In genomic region chr9:133731876-133732321, GRCh38 we compare ENCODE assay signal across 1 cellular context.
TF ChIP-seq lines count a peak whose summit lies in the region.

No MANE protein-coding gene starts in this region.

TF ChIP-seq in HepG2, 621 proteins besides CTCF, POLR2A, EP300 and RAD21 (continued from another document):
- TF ChIP-seq FOSL2 (CRISPR knock-in tag; IDR thresholded peaks at IDR 0.05) (no peak), ZNF672 (CRISPR knock-in tag; IDR thresholded peaks at IDR 0.05) (no peak)
TF ChIP-seq in HepG2: peak in this region for 2.
